Comparison of ENCODE assay signal across 2 cellular contexts in the genomic region with DNA sequence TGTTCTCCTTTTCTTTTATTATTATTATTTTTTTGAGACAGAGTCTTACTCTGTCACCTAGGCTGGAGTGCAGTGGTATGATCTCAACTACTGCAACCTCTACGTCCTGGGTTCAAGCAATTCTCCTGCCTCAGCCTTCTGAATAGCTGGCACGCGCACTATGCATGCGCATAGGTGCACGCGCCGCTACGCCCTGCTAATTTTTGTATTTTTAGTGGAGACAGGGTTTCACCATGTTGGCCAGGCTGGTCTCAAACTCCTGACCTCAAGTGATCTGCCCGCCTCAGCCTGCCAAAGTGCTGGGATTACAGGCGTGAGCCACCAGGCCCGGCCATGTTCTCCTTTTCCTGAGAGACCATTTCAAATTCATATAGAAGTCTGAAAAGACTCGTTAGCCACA.
TF ChIP-seq lines count a peak whose summit lies in the region.

No MANE protein-coding gene starts in this region.

TF ChIP-seq in HepG2, 621 proteins besides CTCF, POLR2A, EP300 and RAD21:
- TF ChIP-seq ZNF598 (CRISPR knock-in tag; IDR thresholded peaks at IDR 0.05; ENCODE audit: borderline replicate concordance) = 0 out of 2 replicates have a peak, but pooled peaks have one; percentile 68
- 0 out of 2 replicates have a peak, but pooled peaks have one; percentile 44 for TF ChIP-seq ARHGAP35 (CRISPR knock-in tag; IDR thresholded peaks at IDR 0.05; ENCODE audit: borderline replicate concordance)
- 0 out of 2 replicates have a peak, but pooled peaks have one; percentile 19 for TF ChIP-seq NFKB2 (CRISPR knock-in tag; IDR thresholded peaks at IDR 0.05; ENCODE audit: borderline replicate concordance)
- peak; percentile 56; the same call in 1 of the 2 replicates for TF ChIP-seq EEA1 (CRISPR knock-in tag; IDR thresholded peaks at IDR 0.05; ENCODE audit: borderline replicate concordance)
- 0 out of 2 replicates have a peak, but pooled peaks have one; percentile 16 for TF ChIP-seq RXRA (CRISPR knock-in tag; IDR thresholded peaks at IDR 0.05)
- TF ChIP-seq, protein P1, sequence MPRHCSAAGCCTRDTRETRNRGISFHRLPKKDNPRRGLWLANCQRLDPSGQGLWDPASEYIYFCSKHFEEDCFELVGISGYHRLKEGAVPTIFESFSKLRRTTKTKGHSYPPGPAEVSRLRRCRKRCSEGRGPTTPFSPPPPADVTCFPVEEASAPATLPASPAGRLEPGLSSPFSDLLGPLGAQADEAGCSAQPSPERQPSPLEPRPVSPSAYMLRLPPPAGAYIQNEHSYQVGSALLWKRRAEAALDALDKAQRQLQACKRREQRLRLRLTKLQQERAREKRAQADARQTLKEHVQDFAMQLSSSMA (CRISPR knock-in tag; IDR thresholded peaks at IDR 0.05) = peak; percentile 48; the same call in 1 of the 2 replicates
- peak; percentile 82; the same call in 1 of the 2 replicates for TF ChIP-seq ZNF737 (CRISPR knock-in tag; IDR thresholded peaks at IDR 0.05; ENCODE audit: borderline replicate concordance)
- TF ChIP-seq SALL1 (CRISPR knock-in tag; IDR thresholded peaks at IDR 0.05) = peak; percentile 39; the same call in 1 of the 2 replicates
- TF ChIP-seq, protein P2, sequence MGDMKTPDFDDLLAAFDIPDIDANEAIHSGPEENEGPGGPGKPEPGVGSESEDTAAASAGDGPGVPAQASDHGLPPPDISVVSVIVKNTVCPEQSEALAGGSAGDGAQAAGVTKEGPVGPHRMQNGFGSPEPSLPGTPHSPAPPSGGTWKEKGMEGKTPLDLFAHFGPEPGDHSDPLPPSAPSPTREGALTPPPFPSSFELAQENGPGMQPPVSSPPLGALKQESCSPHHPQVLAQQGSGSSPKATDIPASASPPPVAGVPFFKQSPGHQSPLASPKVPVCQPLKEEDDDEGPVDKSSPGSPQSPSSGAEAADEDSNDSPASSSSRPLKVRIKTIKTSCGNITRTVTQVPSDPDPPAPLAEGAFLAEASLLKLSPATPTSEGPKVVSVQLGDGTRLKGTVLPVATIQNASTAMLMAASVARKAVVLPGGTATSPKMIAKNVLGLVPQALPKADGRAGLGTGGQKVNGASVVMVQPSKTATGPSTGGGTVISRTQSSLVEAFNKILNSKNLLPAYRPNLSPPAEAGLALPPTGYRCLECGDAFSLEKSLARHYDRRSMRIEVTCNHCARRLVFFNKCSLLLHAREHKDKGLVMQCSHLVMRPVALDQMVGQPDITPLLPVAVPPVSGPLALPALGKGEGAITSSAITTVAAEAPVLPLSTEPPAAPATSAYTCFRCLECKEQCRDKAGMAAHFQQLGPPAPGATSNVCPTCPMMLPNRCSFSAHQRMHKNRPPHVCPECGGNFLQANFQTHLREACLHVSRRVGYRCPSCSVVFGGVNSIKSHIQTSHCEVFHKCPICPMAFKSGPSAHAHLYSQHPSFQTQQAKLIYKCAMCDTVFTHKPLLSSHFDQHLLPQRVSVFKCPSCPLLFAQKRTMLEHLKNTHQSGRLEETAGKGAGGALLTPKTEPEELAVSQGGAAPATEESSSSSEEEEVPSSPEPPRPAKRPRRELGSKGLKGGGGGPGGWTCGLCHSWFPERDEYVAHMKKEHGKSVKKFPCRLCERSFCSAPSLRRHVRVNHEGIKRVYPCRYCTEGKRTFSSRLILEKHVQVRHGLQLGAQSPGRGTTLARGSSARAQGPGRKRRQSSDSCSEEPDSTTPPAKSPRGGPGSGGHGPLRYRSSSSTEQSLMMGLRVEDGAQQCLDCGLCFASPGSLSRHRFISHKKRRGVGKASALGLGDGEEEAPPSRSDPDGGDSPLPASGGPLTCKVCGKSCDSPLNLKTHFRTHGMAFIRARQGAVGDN (CRISPR knock-in tag; IDR thresholded peaks at IDR 0.05) = peak; percentile 68
- TF ChIP-seq ZNF605 (CRISPR knock-in tag; IDR thresholded peaks at IDR 0.05) = 0 out of 2 replicates have a peak, but pooled peaks have one; percentile 52
- peak; percentile 19; the same call in 1 of the 2 replicates for TF ChIP-seq ZFY (CRISPR knock-in tag; IDR thresholded peaks at IDR 0.05)
- TF ChIP-seq, protein P3, sequence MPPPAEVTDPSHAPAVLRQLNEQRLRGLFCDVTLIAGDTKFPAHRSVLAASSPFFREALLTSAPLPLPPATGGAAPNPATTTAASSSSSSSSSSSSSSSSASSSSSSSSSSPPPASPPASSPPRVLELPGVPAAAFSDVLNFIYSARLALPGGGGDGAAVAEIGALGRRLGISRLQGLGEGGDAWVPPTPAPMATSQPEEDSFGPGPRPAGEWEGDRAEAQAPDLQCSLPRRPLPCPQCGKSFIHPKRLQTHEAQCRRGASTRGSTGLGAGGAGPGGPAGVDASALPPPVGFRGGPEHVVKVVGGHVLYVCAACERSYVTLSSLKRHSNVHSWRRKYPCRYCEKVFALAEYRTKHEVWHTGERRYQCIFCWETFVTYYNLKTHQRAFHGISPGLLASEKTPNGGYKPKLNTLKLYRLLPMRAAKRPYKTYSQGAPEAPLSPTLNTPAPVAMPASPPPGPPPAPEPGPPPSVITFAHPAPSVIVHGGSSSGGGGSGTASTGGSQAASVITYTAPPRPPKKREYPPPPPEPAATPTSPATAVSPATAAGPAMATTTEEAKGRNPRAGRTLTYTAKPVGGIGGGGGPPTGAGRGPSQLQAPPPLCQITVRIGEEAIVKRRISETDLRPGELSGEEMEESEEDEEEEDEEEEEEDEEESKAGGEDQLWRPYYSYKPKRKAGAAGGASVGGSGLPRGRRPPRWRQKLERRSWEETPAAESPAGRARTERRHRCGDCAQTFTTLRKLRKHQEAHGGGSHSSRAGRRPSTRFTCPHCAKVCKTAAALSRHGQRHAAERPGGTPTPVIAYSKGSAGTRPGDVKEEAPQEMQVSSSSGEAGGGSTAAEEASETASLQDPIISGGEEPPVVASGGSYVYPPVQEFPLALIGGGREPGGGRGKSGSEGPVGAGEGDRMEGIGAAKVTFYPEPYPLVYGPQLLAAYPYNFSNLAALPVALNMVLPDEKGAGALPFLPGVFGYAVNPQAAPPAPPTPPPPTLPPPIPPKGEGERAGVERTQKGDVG (CRISPR knock-in tag; IDR thresholded peaks at IDR 0.05; ENCODE audit: borderline replicate concordance) = peak; percentile 76; the same call in 1 of the 2 replicates
- peak; percentile 73; the same call in 1 of the 2 replicates for TF ChIP-seq ZNF891 (CRISPR knock-in tag; IDR thresholded peaks at IDR 0.05)
- TF ChIP-seq SRY (CRISPR knock-in tag; IDR thresholded peaks at IDR 0.05) = peak; percentile 23; the same call in 1 of the 2 replicates
- peak; percentile 98 for TF ChIP-seq ZBTB38 (CRISPR knock-in tag; IDR thresholded peaks at IDR 0.05)
- TF ChIP-seq WIZ (CRISPR knock-in tag; IDR thresholded peaks at IDR 0.05) = peak; percentile 23; the same call in 1 of the 2 replicates
- 0 out of 2 replicates have a peak, but pooled peaks have one; percentile 36 for TF ChIP-seq ZNF44 (CRISPR knock-in tag; IDR thresholded peaks at IDR 0.05)

TF ChIP-seq in liver, 16 proteins besides CTCF, POLR2A, EP300 and RAD21:
- peak; percentile 16 for TF ChIP-seq SP1 (IDR thresholded peaks at IDR 0.05)
